ENCODE assay signal across 9 cellular contexts in the genomic region with DNA sequence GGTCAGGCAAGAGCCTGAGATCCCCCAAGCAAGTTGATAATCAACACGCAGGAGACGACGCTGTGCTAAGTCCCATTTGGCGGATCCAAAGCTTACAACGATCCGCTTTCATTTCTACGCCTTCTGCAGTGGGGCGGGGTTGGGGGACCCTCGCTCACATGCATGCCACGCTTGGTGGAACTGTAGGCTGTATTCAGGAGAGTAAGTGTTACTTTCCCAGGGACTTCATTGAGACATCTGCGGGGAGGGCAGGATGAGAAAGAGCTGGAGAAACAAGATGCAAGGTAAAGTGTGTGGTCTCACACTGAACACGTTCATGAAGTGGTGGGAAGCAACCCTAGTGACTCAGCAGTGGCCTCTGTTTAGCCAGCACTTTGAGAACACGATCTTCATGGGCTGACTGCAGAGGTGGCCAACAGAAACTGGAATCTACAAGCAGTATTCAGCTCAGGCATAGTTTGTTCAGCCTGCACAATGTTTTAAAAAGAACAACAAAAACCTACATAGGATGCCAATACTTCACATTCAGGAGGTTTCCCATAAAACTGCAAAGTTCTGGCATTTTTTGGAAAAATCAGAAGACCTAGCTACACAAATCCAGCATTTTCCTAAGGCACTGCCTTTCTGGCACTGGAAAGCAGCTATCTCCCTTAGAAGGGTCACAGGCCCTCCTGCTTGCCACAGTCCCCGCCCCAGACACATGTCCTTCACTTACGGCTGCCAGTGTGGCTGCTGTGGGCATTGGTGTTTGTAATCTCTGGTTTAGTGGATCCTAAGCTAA.
DNase-seq lines count a peak whose midpoint lies in the region; ATAC-seq and TF ChIP-seq lines count a peak whose summit lies in the region.
"Had no signal": no experiment of that assay in that cellular context is flagged by ENCODE, and none has a peak within 500 bp of the region (broad histone marks: within the 10 kb centered on the region; RNA-seq: fewer than 3 reads in every experiment).

No MANE protein-coding gene starts in this region.

- WGBS in adrenal gland, 4 donors, result 69 to 77% (median 73%) methylated on average over 15 of the region's 15 CpGs

- intact Hi-C loops in adrenal gland (cut with DNase I), result no loop called here

- no peak overlapping the region for H2AFZ ChIP-seq in Karpas-422 (ENCODE audit: low read length)

- no peak for TF ChIP-seq POLR2A in adrenal gland (IDR thresholded peaks at IDR 0.05)

- no peak overlapping the region for H3K27ac ChIP-seq in Karpas-422 (ENCODE audit: low read length)
- peak overlapping the region in 4 of 5 donors; percentile 6 to 65 (median 42) for H3K27ac ChIP-seq in adrenal gland
- peak overlapping the region; percentile 62 for H3K27ac ChIP-seq in muscle layer of duodenum (ENCODE audit: low read length)

- no peak overlapping the region for H3K9ac ChIP-seq in Karpas-422 (ENCODE audit: low read length)

- no peaks in the 10 kb centered on the region for H3K9me2 ChIP-seq in Karpas-422 (replicated peaks; ENCODE audit: insufficient read depth, low read length)

- H3K4me1 ChIP-seq in Karpas-422 (ENCODE audit: low read length) (peaks cover 41% of the 10 kb centered on the region), adrenal gland (replicated peaks in 1 of 2) (peaks cover 18 to 55% of the 10 kb centered on the region in 2 donors), muscle layer of duodenum (ENCODE audit: control insufficient read depth in 1 of 2, insufficient read depth in 2 of 2, low read length in 2 of 2) (peaks cover 11 to 20% of the 10 kb centered on the region in 2 donors)

- peaks cover 56% of the 10 kb centered on the region; the same call in 1 of the 2 replicates for H4K20me1 ChIP-seq in Karpas-422 (ENCODE audit: insufficient read depth, low read depth, low read length)

- H3K36me3 ChIP-seq in Karpas-422 (ENCODE audit: insufficient read depth, low read length) (no peaks in the 10 kb centered on the region), adrenal gland (replicated peaks in 1 of 2) (no peaks in the 10 kb centered on the region), muscle layer of duodenum (ENCODE audit: control insufficient read depth in 1 of 2, insufficient read depth in 2 of 2, low read length in 2 of 2) (no peaks in the 10 kb centered on the region)

- H3K4me2 ChIP-seq in Karpas-422 (ENCODE audit: low read depth, low read length, poor library complexity, severe bottlenecking), result peak overlapping the region; percentile 31

- H3K9me3 ChIP-seq in Karpas-422 (ENCODE audit: low read length) (no peaks in the 10 kb centered on the region), adrenal gland (replicated peaks in 1 of 3) (no peaks in the 10 kb centered on the region), muscle layer of duodenum (ENCODE audit: control insufficient read depth in 1 of 2, low read length in 2 of 2) (no peaks in the 10 kb centered on the region)

- TF ChIP-seq CTCF in adrenal gland (IDR thresholded peaks at IDR 0.05), result no peak

- no peak overlapping the region for H3K4me3 ChIP-seq in Karpas-422 (ENCODE audit: low read length)
- H3K4me3 ChIP-seq in adrenal gland, result no peak overlapping the region
- no peak overlapping the region for H3K4me3 ChIP-seq in muscle layer of duodenum (ENCODE audit: low read depth in 1 of 2, low read length in 2 of 2)

- no peaks in the 10 kb centered on the region for H3K27me3 ChIP-seq in Karpas-422 (ENCODE audit: low read length)
- H3K27me3 ChIP-seq in adrenal gland, result no peaks in the 10 kb centered on the region
- no peaks in the 10 kb centered on the region for H3K27me3 ChIP-seq in muscle layer of duodenum (ENCODE audit: low read depth, low read length)

- DNase-seq in AG08395 (ENCODE audit: low spot score) (peak; percentile 41), Karpas-422 (no peak), adrenal gland (peak in 1 of 7 donors; percentile 49), NCI-H2029 (lab: John Stamatoyannopoulos, UW) (no peak)
- DNase-seq: NCI-H2081 treated with DMSO at 0.1 percent for 48 hours had no signal

- H3K79me2 ChIP-seq in Karpas-422 (ENCODE audit: low read length), result peaks cover 3% of the 10 kb centered on the region; the same call in 1 of the 2 replicates

- ATAC-seq in HG03571 (IDR thresholded peaks at IDR 0.05; ENCODE audit: unreplicated experiment), result no peak
- ATAC-seq in HG02970 (IDR thresholded peaks at IDR 0.05; ENCODE audit: low FRiP score, unreplicated experiment), result no peak
- ATAC-seq in GM19035 (IDR thresholded peaks at IDR 0.05; ENCODE audit: unreplicated experiment), result no peak
